33 cellular contexts compared by ENCODE assay signal in the genomic region with DNA sequence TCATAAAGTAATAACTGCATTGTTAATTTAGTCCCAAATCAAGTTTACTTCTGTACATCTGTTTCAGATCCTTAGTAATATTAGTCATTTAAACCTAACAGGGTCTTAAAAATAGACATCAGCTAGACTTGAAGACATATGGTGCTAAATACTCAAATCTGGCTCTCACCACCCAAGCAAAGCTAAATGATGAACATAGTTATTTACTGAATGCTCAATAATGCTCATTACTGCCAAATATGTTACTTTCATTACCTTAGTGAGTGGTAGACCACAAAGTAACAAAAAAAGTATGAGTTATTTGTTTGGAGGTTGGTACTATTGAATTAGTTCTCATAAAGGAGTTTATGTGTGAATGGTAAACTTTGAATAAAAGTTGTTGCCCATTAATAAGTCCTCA.
"Had no signal": no experiment of that assay in that cellular context is flagged by ENCODE, and none has a peak within 500 bp of the region (broad histone marks: within the 10 kb centered on the region; RNA-seq: fewer than 3 reads in every experiment).

No MANE protein-coding gene starts in this region.

- ATAC-seq: activated CD4-positive, CD25-positive, alpha-beta regulatory T cell treated with anti-CD3 and anti-CD28 coated beads, Interleukin-2, amount 50 U/mL, for 24 hours; activated CD8-positive, alpha-beta memory T cell treated with anti-CD3 and anti-CD28 coated beads, Interleukin-2, amount 10 ng/mL, durations not matched to agents 7 days and 5 days; activated CD8-positive, alpha-beta T cell treated with anti-CD3 and anti-CD28 coated beads, Interleukin-2, amount 10 ng/mL, durations not matched to agents 7 days and 5 days; activated naive CD8-positive, alpha-beta T cell treated with anti-CD3 and anti-CD28 coated beads, Interleukin-2, amount 50 U/mL, for 24 hours; body of pancreas; gastroesophageal sphincter; T-helper 17 cell had no signal

- H3K36me3 Mint-ChIP-seq: activated CD4-positive, alpha-beta memory T cell treated with anti-CD3 and anti-CD28 coated beads for 36 hours; activated CD8-positive, alpha-beta memory T cell treated with anti-CD3 and anti-CD28 coated beads, Interleukin-2, amount 10 ng/mL, durations not matched to agents 7 days and 5 days; activated naive CD4-positive, alpha-beta T cell treated with anti-CD3 and anti-CD28 coated beads, Interleukin-2, amount 50 U/mL, for 24 hours; activated naive CD8-positive, alpha-beta T cell treated with anti-CD3 and anti-CD28 coated beads for 36 hours had no signal

- H3K4me3 Mint-ChIP-seq: activated B cell treated with CpG ODN at 0.5 μM for 24 hours; activated CD4-positive, alpha-beta memory T cell treated with anti-CD3 and anti-CD28 coated beads for 36 hours; activated CD8-positive, alpha-beta memory T cell treated with anti-CD3 and anti-CD28 coated beads, Interleukin-2, amount 10 ng/mL, durations not matched to agents 7 days and 5 days; activated CD8-positive, alpha-beta T cell treated with anti-CD3 and anti-CD28 coated beads, Interleukin-2, amount 10 ng/mL, durations not matched to agents 7 days and 5 days; activated naive CD4-positive, alpha-beta T cell treated with anti-CD3 and anti-CD28 coated beads for 36 hours; activated naive CD4-positive, alpha-beta T cell treated with anti-CD3 and anti-CD28 coated beads, Interleukin-2, amount 50 U/mL, for 24 hours; activated naive CD8-positive, alpha-beta T cell treated with anti-CD3 and anti-CD28 coated beads for 36 hours; activated naive CD8-positive, alpha-beta T cell treated with anti-CD3 and anti-CD28 coated beads, Interleukin-2, amount 50 U/mL, for 24 hours; activated T-helper 1 cell treated with anti-CD3 and anti-CD28 coated beads, Interleukin-12 subunit alpha, Interleukin-12 subunit beta, Interleukin-2, Interleukin-4 antibody, amounts not matched to agents 30 ng/mL and 10 ng/mL and 1 ng/mL, durations not matched to agents 14 hours and 24 hours and 36 hours; T-helper 17 cell; T-helper 2 cell treated with Interferon-gamma antibody and Interleukin-4, amounts not matched to agents 5 μg/mL and 100 μg/mL, for 36 hours had no signal

- H3K4me1 Mint-ChIP-seq: activated B cell treated with CpG ODN at 0.5 μM for 24 hours; activated CD8-positive, alpha-beta memory T cell treated with anti-CD3 and anti-CD28 coated beads, Interleukin-2, amount 10 ng/mL, durations not matched to agents 7 days and 5 days; activated naive CD4-positive, alpha-beta T cell treated with anti-CD3 and anti-CD28 coated beads, Interleukin-2, amount 50 U/mL, for 24 hours; activated naive CD8-positive, alpha-beta T cell treated with anti-CD3 and anti-CD28 coated beads for 36 hours; activated naive CD8-positive, alpha-beta T cell treated with anti-CD3 and anti-CD28 coated beads, Interleukin-2, amount 50 U/mL, for 24 hours; T-helper 17 cell had no signal

- H3K9me3 Mint-ChIP-seq: activated T-helper 1 cell treated with anti-CD3 and anti-CD28 coated beads, Interleukin-12 subunit alpha, Interleukin-12 subunit beta, Interleukin-2, Interleukin-4 antibody, amounts not matched to agents 30 ng/mL and 10 ng/mL and 1 ng/mL, durations not matched to agents 14 hours and 24 hours and 36 hours; activated T-helper 2 cell treated with anti-CD3 and anti-CD28 coated beads, Interferon-gamma antibody, Interleukin-2, Interleukin-4, amounts not matched to agents 10 μg/mL and 5 μg/mL and 100 μg/mL, durations not matched to agents 14 hours and 24 hours and 36 hours; T-helper 2 cell treated with Interferon-gamma antibody and Interleukin-4, amounts not matched to agents 5 μg/mL and 100 μg/mL, for 36 hours had no signal

- H3K27me3 Mint-ChIP-seq: activated B cell treated with CpG ODN at 0.5 μM for 24 hours; activated CD4-positive, alpha-beta memory T cell treated with anti-CD3 and anti-CD28 coated beads for 36 hours; activated CD8-positive, alpha-beta memory T cell treated with anti-CD3 and anti-CD28 coated beads, Interleukin-2, amount 10 ng/mL, durations not matched to agents 7 days and 5 days; activated naive CD4-positive, alpha-beta T cell treated with anti-CD3 and anti-CD28 coated beads, Interleukin-2, amount 50 U/mL, for 24 hours; activated naive CD8-positive, alpha-beta T cell treated with anti-CD3 and anti-CD28 coated beads for 36 hours; activated naive CD8-positive, alpha-beta T cell treated with anti-CD3 and anti-CD28 coated beads, Interleukin-2, amount 50 U/mL, for 24 hours; T-helper 17 cell had no signal

- FAIRE-seq: colon, endometrium, endothelial cell of umbilical vein had no signal

- H3K27ac Mint-ChIP-seq: activated B cell treated with CpG ODN at 0.5 μM for 24 hours; activated CD4-positive, alpha-beta memory T cell treated with anti-CD3 and anti-CD28 coated beads for 36 hours; activated CD8-positive, alpha-beta memory T cell treated with anti-CD3 and anti-CD28 coated beads, Interleukin-2, amount 10 ng/mL, durations not matched to agents 7 days and 5 days; activated CD8-positive, alpha-beta T cell treated with anti-CD3 and anti-CD28 coated beads, Interleukin-2, amount 10 ng/mL, durations not matched to agents 7 days and 5 days; activated naive CD4-positive, alpha-beta T cell treated with anti-CD3 and anti-CD28 coated beads for 36 hours; activated naive CD4-positive, alpha-beta T cell treated with anti-CD3 and anti-CD28 coated beads, Interleukin-2, amount 50 U/mL, for 24 hours; activated naive CD8-positive, alpha-beta T cell treated with anti-CD3 and anti-CD28 coated beads for 36 hours; activated naive CD8-positive, alpha-beta T cell treated with anti-CD3 and anti-CD28 coated beads, Interleukin-2, amount 50 U/mL, for 24 hours; activated T-helper 1 cell treated with anti-CD3 and anti-CD28 coated beads, Interleukin-12 subunit alpha, Interleukin-12 subunit beta, Interleukin-2, Interleukin-4 antibody, amounts not matched to agents 30 ng/mL and 10 ng/mL and 1 ng/mL, durations not matched to agents 14 hours and 24 hours and 36 hours; activated T-helper 2 cell treated with anti-CD3 and anti-CD28 coated beads, Interferon-gamma antibody, Interleukin-2, Interleukin-4, amounts not matched to agents 10 μg/mL and 5 μg/mL and 100 μg/mL, durations not matched to agents 14 hours and 24 hours and 36 hours; T-helper 17 cell; T-helper 2 cell treated with Interferon-gamma antibody and Interleukin-4, amounts not matched to agents 5 μg/mL and 100 μg/mL, for 36 hours had no signal

- DNase-seq: activated B cell treated with CpG ODN at 0.5 μM for 24 hours; activated CD4-positive, alpha-beta memory T cell treated with anti-CD3 and anti-CD28 coated beads for 36 hours; activated CD4-positive, alpha-beta T cell treated with anti-CD3 and anti-CD28 coated beads for 48 hours; activated CD4-positive, alpha-beta T cell treated with anti-CD3 and anti-CD28 coated beads, Interleukin-2, amount 50 U/mL, for 1 hour; activated CD8-positive, alpha-beta memory T cell treated with anti-CD3 and anti-CD28 coated beads, Interleukin-2, amount 10 ng/mL, durations not matched to agents 7 days and 5 days; activated CD8-positive, alpha-beta memory T cell treated with anti-CD3 and anti-CD28 coated beads, Interleukin-2, amount 50 U/mL, for 4 hours; activated CD8-positive, alpha-beta T cell treated with anti-CD3 and anti-CD28 coated beads, Interleukin-2, amount 10 ng/mL, durations not matched to agents 7 days and 5 days; activated effector memory CD4-positive, alpha-beta T cell treated with anti-CD3 and anti-CD28 coated beads, Interleukin-2, amount 50 U/mL, for 16 hours; activated naive CD4-positive, alpha-beta T cell treated with anti-CD3 and anti-CD28 coated beads for 36 hours; activated naive CD8-positive, alpha-beta T cell treated with anti-CD3 and anti-CD28 coated beads for 36 hours; activated naive CD8-positive, alpha-beta T cell treated with anti-CD3 and anti-CD28 coated beads, Interleukin-2, amount 50 U/mL, for 24 hours; activated T-cell treated with anti-CD3 and anti-CD28 coated beads, Interleukin-2, amount 50 U/mL, for 1 hour; activated T-cell treated with anti-CD3 and anti-CD28 coated beads, Interleukin-2, amount 50 U/mL, for 48 hours; adrenal gland; amygdala; aorta; body of pancreas; caudate nucleus; effector CD8-positive, alpha-beta T cell; esophagus squamous epithelium; foreskin melanocyte; T-helper 17 cell; T1000; WERI-Rb-1 had no signal
